Comparison of ENCODE assay signal across 33 cellular contexts in the genomic region with DNA sequence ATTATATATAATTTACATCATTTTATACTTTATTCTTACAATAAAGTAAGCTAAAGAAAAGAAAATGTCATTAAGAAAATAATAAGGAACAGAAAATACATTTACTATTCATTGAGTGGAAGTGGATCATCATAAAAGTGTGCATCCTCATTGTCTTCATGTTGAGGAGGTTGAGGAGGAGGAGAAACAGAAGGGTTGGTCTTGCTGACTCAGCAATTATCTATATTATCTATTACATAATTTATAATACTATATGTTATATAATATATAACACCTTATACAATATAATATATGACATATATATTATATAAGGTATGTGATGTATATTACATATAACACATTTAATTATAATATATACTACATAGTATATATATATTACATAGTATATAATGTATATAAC.
"Had no signal": no experiment of that assay in that cellular context is flagged by ENCODE, and none has a peak within 500 bp of the region (broad histone marks: within the 10 kb centered on the region; RNA-seq: fewer than 3 reads in every experiment).

No MANE protein-coding gene starts in this region.

- FAIRE-seq: astrocyte, TTC549 had no signal

- H3K27me3 ChIP-seq: adrenal gland, body of pancreas, brain microvascular endothelial cell, breast epithelium had no signal

- H3K4me3 ChIP-seq: adrenal gland, body of pancreas, breast epithelium had no signal

- H3K36me3 ChIP-seq: adrenal gland, brain microvascular endothelial cell, breast epithelium had no signal

- ATAC-seq: activated CD8-positive, alpha-beta T cell treated with anti-CD3 and anti-CD28 coated beads for 36 hours; activated naive CD4-positive, alpha-beta T cell treated with anti-CD3 and anti-CD28 coated beads, Interleukin-2, amount 50 U/mL, for 72 hours; activated T-cell treated with anti-CD3 and anti-CD28 coated beads, Interleukin-2, amount 50 U/mL, for 4 hours; activated T-cell treated with anti-CD3 and anti-CD28 coated beads, Interleukin-2, amount 50 U/mL, for 72 hours; activated T-helper 17 cell treated with anti-CD3 and anti-CD28 coated beads, Interleukin-2, amount 50 U/mL, for 72 hours; body of pancreas; T-helper 17 cell had no signal

- H3K9me3 ChIP-seq: adrenal gland, body of pancreas, breast epithelium had no signal

- H3K4me1 ChIP-seq: adrenal gland, body of pancreas, breast epithelium had no signal

- DNase-seq: activated B cell treated with CpG ODN at 0.5 μM for 24 hours; activated CD4-positive, alpha-beta memory T cell treated with anti-CD3 and anti-CD28 coated beads for 36 hours; activated CD4-positive, alpha-beta T cell treated with anti-CD3 and anti-CD28 coated beads for 4 hours; activated CD4-positive, alpha-beta T cell treated with anti-CD3 and anti-CD28 coated beads, Interleukin-2, amount 10 ng/mL, durations not matched to agents 24 days and 14 days; activated CD4-positive, alpha-beta T cell treated with anti-CD3 and anti-CD28 coated beads, Interleukin-2, amount 50 U/mL, for 1 hour; activated CD4-positive, alpha-beta T cell treated with anti-CD3 and anti-CD28 coated beads, Interleukin-2, amount 50 U/mL, for 4 hours; activated CD4-positive, CD25-positive, alpha-beta regulatory T cell treated with anti-CD3 and anti-CD28 coated beads, Interleukin-2, amount 50 U/mL, for 72 hours; activated CD8-positive, alpha-beta memory T cell treated with anti-CD3 and anti-CD28 coated beads, Interleukin-2, amount 50 U/mL, for 4 hours; activated CD8-positive, alpha-beta T cell treated with anti-CD3 and anti-CD28 coated beads for 36 hours; activated effector memory CD4-positive, alpha-beta T cell treated with anti-CD3 and anti-CD28 coated beads, Interleukin-2, amount 50 U/mL, for 16 hours; activated gamma-delta T cell treated with Interleukin-2 at 50 U/mL for 16 hours; activated naive CD4-positive, alpha-beta T cell; activated naive CD4-positive, alpha-beta T cell treated with anti-CD3 and anti-CD28 coated beads for 36 hours; activated naive CD4-positive, alpha-beta T cell treated with anti-CD3 and anti-CD28 coated beads, Interleukin-2, amount 50 U/mL, for 16 hours; activated naive CD8-positive, alpha-beta T cell treated with anti-CD3 and anti-CD28 coated beads for 36 hours; activated T-cell treated with anti-CD3 and anti-CD28 coated beads for 4 hours; activated T-cell treated with anti-CD3 and anti-CD28 coated beads, Interleukin-2, amount 50 U/mL, for 1 hour; activated T-cell treated with anti-CD3 and anti-CD28 coated beads, Interleukin-2, amount 50 U/mL, for 4 hours; activated T-cell treated with anti-CD3 and anti-CD28 coated beads, Interleukin-2, amount 50 U/mL, for 72 hours; amniotic stem cell; aorta; body of pancreas; brain microvascular endothelial cell; central memory CD4-positive, alpha-beta T cell; T-helper 17 cell; T-helper 9 cell had no signal

- H3K27ac ChIP-seq: adrenal gland, body of pancreas, brain microvascular endothelial cell, breast epithelium, VCaP had no signal
